Comparison of ENCODE assay signal across 1 cellular context in the genomic region with DNA sequence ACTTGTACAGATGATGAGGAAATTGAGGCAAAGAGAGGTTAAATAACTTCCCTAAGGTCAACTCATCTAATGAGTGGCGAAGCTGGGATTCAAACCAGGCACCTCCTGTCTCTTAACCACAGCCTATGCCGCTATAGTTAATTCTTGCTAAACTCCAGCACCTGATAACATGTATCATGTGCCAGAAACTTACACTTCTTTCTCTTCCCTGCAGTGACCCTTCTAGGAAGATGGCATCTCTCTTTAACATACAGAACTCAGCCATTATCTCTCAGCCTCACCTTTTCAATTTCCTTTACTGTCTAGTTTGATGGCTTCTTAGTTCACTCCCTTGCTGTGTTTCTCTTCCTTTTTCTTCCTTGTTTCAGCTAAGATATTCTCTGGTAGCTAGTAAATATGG.
TF ChIP-seq lines count a peak whose summit lies in the region.

No MANE protein-coding gene starts in this region.

TF ChIP-seq in K562, 482 proteins besides CTCF, POLR2A, EP300 and RAD21 (continued from another document and continues in another):
- TF ChIP-seq, protein P1, sequence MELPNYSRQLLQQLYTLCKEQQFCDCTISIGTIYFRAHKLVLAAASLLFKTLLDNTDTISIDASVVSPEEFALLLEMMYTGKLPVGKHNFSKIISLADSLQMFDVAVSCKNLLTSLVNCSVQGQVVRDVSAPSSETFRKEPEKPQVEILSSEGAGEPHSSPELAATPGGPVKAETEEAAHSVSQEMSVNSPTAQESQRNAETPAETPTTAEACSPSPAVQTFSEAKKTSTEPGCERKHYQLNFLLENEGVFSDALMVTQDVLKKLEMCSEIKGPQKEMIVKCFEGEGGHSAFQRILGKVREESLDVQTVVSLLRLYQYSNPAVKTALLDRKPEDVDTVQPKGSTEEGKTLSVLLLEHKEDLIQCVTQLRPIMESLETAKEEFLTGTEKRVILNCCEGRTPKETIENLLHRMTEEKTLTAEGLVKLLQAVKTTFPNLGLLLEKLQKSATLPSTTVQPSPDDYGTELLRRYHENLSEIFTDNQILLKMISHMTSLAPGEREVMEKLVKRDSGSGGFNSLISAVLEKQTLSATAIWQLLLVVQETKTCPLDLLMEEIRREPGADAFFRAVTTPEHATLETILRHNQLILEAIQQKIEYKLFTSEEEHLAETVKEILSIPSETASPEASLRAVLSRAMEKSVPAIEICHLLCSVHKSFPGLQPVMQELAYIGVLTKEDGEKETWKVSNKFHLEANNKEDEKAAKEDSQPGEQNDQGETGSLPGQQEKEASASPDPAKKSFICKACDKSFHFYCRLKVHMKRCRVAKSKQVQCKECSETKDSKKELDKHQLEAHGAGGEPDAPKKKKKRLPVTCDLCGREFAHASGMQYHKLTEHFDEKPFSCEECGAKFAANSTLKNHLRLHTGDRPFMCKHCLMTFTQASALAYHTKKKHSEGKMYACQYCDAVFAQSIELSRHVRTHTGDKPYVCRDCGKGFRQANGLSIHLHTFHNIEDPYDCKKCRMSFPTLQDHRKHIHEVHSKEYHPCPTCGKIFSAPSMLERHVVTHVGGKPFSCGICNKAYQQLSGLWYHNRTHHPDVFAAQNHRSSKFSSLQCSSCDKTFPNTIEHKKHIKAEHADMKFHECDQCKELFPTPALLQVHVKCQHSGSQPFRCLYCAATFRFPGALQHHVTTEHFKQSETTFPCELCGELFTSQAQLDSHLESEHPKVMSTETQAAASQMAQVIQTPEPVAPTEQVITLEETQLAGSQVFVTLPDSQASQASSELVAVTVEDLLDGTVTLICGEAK (IDR thresholded peaks at IDR 0.05), result no peak
- TF ChIP-seq, protein P1 (CRISPR knock-in tag; IDR thresholded peaks at IDR 0.05), result no peak
- TF ChIP-seq, protein P2, sequence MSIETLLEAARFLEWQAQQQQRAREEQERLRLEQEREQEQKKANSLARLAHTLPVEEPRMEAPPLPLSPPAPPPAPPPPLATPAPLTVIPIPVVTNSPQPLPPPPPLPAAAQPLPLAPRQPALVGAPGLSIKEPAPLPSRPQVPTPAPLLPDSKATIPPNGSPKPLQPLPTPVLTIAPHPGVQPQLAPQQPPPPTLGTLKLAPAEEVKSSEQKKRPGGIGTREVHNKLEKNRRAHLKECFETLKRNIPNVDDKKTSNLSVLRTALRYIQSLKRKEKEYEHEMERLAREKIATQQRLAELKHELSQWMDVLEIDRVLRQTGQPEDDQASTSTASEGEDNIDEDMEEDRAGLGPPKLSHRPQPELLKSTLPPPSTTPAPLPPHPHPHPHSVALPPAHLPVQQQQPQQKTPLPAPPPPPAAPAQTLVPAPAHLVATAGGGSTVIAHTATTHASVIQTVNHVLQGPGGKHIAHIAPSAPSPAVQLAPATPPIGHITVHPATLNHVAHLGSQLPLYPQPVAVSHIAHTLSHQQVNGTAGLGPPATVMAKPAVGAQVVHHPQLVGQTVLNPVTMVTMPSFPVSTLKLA (conservative IDR thresholded peaks at IDR 0.05), result 0 out of 4 replicates have a peak, but pooled peaks of 1 of the 2 experiments have one; percentile 25
- TF ChIP-seq PHF8 (IDR thresholded peaks at IDR 0.05; ENCODE audit: borderline replicate concordance, low read length) (no peak), MECOM (CRISPR knock-in tag; IDR thresholded peaks at IDR 0.05) (0 out of 2 replicates have a peak, but pooled peaks have one; percentile 33), KDM5B (IDR thresholded peaks at IDR 0.05; ENCODE audit: insufficient replicate concordance, low read depth, low read length) (no peak), SAP30 (IDR thresholded peaks at IDR 0.05; ENCODE audit: borderline replicate concordance, insufficient read depth, low read depth, low read length, poor library complexity, severe bottlenecking) (no peak), EWSR1 (IDR thresholded peaks at IDR 0.05; ENCODE audit: borderline replicate concordance, low read depth, partially characterized antibody) (no peak), FUS (optimal IDR thresholded peaks at IDR 0.05; ENCODE audit: low read depth, low read length) (no peak), TAL1 (IDR thresholded peaks at IDR 0.05) (peak; percentile 84), DNMT1 (IDR thresholded peaks at IDR 0.05) (no peak), TCF7L2 (IDR thresholded peaks at IDR 0.05; ENCODE audit: low read depth, low read length) (no peak), U2AF2 (optimal IDR thresholded peaks at IDR 0.05; ENCODE audit: low read depth, low read length) (no peak), SMARCB1 (IDR thresholded peaks at IDR 0.05; ENCODE audit: insufficient read length, low read depth) (no peak), POLR2AphosphoS5 (IDR thresholded peaks at IDR 0.05; ENCODE audit: control insufficient read depth, insufficient read depth, low read depth, low read length) (peak; percentile 19; the same call in 1 of the 2 replicates), ZSCAN32 (CRISPR knock-in tag; IDR thresholded peaks at IDR 0.05) (no peak), MAFF (IDR thresholded peaks at IDR 0.05; ENCODE audit: low read length) (no peak), SRF (CRISPR knock-in tag; IDR thresholded peaks at IDR 0.05) (no peak), NONO (IDR thresholded peaks at IDR 0.05; ENCODE audit: low read depth in 2 of 2, low read length in 1 of 2) (no peak), NR2C1 (IDR thresholded peaks at IDR 0.05) (0 out of 2 replicates have a peak, but pooled peaks have one; percentile 18), NR2C1 (tag; IDR thresholded peaks at IDR 0.05) (no peak), NFXL1 (CRISPR knock-in tag; IDR thresholded peaks at IDR 0.05) (no peak), PTRF (tag; IDR thresholded peaks at IDR 0.05) (no peak), ZNF12 (CRISPR knock-in tag; IDR thresholded peaks at IDR 0.05) (no peak), CTBP1 (IDR thresholded peaks at IDR 0.05; ENCODE audit: borderline replicate concordance) (peak; percentile 34; the same call in 1 of the 2 replicates), KAT2B (IDR thresholded peaks at IDR 0.05; ENCODE audit: low read depth, low read length) (no peak), HDGF (IDR thresholded peaks at IDR 0.05) (no peak), RFX7 (CRISPR knock-in tag; IDR thresholded peaks at IDR 0.05) (no peak), HDAC1 (IDR thresholded peaks at IDR 0.05) (peak in 1 of 2 experiments; percentile 70; a peak in 2 of 4 replicates), PHB2 (IDR thresholded peaks at IDR 0.05; ENCODE audit: low read depth) (no peak), BCL6 (CRISPR knock-in tag; IDR thresholded peaks at IDR 0.05) (no peak), MYC (IDR thresholded peaks at IDR 0.05; ENCODE audit: low read depth, low read length) (no peak), MYC (CRISPR knock-in tag; IDR thresholded peaks at IDR 0.05; ENCODE audit: borderline replicate concordance, low read depth) (no peak), KLF13 (tag; IDR thresholded peaks at IDR 0.05; ENCODE audit: borderline replicate concordance, low read depth) (no peak), NCOA2 (IDR thresholded peaks at IDR 0.05; ENCODE audit: partially characterized antibody in 2 of 2) (no peak), ZNF316 (IDR thresholded peaks at IDR 0.05) (no peak), SNRNP70 (optimal IDR thresholded peaks at IDR 0.05; ENCODE audit: low read depth, low read length) (no peak), KDM2B (CRISPR knock-in tag; IDR thresholded peaks at IDR 0.05) (no peak), KDM1A (IDR thresholded peaks at IDR 0.05) (peak; percentile 75 to 85)
- TF ChIP-seq, protein P3, sequence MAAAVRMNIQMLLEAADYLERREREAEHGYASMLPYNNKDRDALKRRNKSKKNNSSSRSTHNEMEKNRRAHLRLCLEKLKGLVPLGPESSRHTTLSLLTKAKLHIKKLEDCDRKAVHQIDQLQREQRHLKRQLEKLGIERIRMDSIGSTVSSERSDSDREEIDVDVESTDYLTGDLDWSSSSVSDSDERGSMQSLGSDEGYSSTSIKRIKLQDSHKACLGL (CRISPR knock-in tag; IDR thresholded peaks at IDR 0.05; ENCODE audit: borderline replicate concordance, poor library complexity, severe bottlenecking), result no peak
- TF ChIP-seq, protein P4, sequence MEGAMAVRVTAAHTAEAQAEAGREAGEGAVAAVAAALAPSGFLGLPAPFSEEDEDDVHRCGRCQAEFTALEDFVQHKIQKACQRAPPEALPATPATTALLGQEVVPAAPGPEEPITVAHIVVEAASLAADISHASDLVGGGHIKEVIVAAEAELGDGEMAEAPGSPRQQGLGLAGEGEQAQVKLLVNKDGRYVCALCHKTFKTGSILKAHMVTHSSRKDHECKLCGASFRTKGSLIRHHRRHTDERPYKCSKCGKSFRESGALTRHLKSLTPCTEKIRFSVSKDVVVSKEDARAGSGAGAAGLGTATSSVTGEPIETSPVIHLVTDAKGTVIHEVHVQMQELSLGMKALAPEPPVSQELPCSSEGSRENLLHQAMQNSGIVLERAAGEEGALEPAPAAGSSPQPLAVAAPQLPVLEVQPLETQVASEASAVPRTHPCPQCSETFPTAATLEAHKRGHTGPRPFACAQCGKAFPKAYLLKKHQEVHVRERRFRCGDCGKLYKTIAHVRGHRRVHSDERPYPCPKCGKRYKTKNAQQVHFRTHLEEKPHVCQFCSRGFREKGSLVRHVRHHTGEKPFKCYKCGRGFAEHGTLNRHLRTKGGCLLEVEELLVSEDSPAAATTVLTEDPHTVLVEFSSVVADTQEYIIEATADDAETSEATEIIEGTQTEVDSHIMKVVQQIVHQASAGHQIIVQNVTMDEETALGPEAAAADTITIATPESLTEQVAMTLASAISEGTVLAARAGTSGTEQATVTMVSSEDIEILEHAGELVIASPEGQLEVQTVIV (CRISPR knock-in tag; IDR thresholded peaks at IDR 0.05; ENCODE audit: borderline replicate concordance), result no peak
- TF ChIP-seq, protein P5, sequence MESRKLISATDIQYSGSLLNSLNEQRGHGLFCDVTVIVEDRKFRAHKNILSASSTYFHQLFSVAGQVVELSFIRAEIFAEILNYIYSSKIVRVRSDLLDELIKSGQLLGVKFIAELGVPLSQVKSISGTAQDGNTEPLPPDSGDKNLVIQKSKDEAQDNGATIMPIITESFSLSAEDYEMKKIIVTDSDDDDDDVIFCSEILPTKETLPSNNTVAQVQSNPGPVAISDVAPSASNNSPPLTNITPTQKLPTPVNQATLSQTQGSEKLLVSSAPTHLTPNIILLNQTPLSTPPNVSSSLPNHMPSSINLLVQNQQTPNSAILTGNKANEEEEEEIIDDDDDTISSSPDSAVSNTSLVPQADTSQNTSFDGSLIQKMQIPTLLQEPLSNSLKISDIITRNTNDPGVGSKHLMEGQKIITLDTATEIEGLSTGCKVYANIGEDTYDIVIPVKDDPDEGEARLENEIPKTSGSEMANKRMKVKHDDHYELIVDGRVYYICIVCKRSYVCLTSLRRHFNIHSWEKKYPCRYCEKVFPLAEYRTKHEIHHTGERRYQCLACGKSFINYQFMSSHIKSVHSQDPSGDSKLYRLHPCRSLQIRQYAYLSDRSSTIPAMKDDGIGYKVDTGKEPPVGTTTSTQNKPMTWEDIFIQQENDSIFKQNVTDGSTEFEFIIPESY (CRISPR knock-in tag; IDR thresholded peaks at IDR 0.05), result no peak
- TF ChIP-seq, protein P6, sequence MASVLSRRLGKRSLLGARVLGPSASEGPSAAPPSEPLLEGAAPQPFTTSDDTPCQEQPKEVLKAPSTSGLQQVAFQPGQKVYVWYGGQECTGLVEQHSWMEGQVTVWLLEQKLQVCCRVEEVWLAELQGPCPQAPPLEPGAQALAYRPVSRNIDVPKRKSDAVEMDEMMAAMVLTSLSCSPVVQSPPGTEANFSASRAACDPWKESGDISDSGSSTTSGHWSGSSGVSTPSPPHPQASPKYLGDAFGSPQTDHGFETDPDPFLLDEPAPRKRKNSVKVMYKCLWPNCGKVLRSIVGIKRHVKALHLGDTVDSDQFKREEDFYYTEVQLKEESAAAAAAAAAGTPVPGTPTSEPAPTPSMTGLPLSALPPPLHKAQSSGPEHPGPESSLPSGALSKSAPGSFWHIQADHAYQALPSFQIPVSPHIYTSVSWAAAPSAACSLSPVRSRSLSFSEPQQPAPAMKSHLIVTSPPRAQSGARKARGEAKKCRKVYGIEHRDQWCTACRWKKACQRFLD (CRISPR knock-in tag; IDR thresholded peaks at IDR 0.05), result no peak
- TF ChIP-seq, protein P7, sequence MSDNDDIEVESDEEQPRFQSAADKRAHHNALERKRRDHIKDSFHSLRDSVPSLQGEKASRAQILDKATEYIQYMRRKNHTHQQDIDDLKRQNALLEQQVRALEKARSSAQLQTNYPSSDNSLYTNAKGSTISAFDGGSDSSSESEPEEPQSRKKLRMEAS (CRISPR knock-in tag; IDR thresholded peaks at IDR 0.05), result no peak
- TF ChIP-seq, protein P8, sequence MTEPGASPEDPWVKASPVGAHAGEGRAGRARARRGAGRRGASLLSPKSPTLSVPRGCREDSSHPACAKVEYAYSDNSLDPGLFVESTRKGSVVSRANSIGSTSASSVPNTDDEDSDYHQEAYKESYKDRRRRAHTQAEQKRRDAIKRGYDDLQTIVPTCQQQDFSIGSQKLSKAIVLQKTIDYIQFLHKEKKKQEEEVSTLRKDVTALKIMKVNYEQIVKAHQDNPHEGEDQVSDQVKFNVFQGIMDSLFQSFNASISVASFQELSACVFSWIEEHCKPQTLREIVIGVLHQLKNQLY (CRISPR knock-in tag; conservative IDR thresholded peaks at IDR 0.05), result no peak
- TF ChIP-seq, protein P9, sequence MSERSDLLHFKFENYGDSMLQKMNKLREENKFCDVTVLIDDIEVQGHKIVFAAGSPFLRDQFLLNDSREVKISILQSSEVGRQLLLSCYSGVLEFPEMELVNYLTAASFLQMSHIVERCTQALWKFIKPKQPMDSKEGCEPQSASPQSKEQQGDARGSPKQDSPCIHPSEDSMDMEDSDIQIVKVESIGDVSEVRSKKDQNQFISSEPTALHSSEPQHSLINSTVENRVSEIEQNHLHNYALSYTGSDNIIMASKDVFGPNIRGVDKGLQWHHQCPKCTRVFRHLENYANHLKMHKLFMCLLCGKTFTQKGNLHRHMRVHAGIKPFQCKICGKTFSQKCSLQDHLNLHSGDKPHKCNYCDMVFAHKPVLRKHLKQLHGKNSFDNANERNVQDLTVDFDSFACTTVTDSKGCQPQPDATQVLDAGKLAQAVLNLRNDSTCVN (CRISPR knock-in tag; IDR thresholded peaks at IDR 0.05), result no peak
